In genomic region chr3:132083583-132084372, GRCh38 we compare ENCODE assay signal across 19 cellular contexts. TPM values are rescaled to one million over a fixed set of nuclear protein-coding genes. Genes with fewer than 3 reads are reported as not detected.
A peak's percentile ranks its signal among the peaks of the same experiment; 100 is the strongest.
DNase-seq lines count a peak whose midpoint lies in the region; ATAC-seq, FAIRE-seq and TF ChIP-seq lines count a peak whose summit lies in the region.
"Had no signal": no experiment of that assay in that cellular context is flagged by ENCODE, and none has a peak within 500 bp of the region (broad histone marks: within the 10 kb centered on the region; RNA-seq: fewer than 3 reads in every experiment).

No MANE protein-coding gene starts in this region.

- H3K27me3 ChIP-seq in A673 (replicated peaks; ENCODE audit: insufficient read depth, low read depth, low read length, poor library complexity) (no peaks in the 10 kb centered on the region), astrocyte (ENCODE audit: insufficient read depth, low read length) (no peaks in the 10 kb centered on the region)
- H3K27me3 ChIP-seq: upper lobe of right lung had no signal

- intact Hi-C loops in A673 (cut with micrococcal nuclease; ENCODE audit: unreplicated experiment), result no loop called here

- no peaks in the 10 kb centered on the region for H3K36me3 Mint-ChIP-seq in astrocyte (ENCODE audit: low read depth, unreplicated experiment)
- H3K36me3 Mint-ChIP-seq in T-helper 2 cell treated with Interferon-gamma antibody and Interleukin-4, amounts not matched to agents 5 μg/mL and 100 μg/mL, for 36 hours (ENCODE audit: low read depth), result no peaks in the 10 kb centered on the region
- H3K36me3 Mint-ChIP-seq in effector memory CD8-positive, alpha-beta T cell (ENCODE audit: insufficient read depth), result no peaks in the 10 kb centered on the region

- H3K79me2 ChIP-seq in astrocyte (ENCODE audit: insufficient read depth, low read length), result no peaks in the 10 kb centered on the region

- no TSS peak for BruUV-seq in A673 (replicated peaks; lab: Mats Ljungman, UMichigan)

- H4K20me1 ChIP-seq in astrocyte (ENCODE audit: insufficient read depth, low read length), result no peaks in the 10 kb centered on the region

- ATAC-seq in GM18868 (IDR thresholded peaks at IDR 0.05; ENCODE audit: unreplicated experiment), result no peak
- no peak for ATAC-seq in effector memory CD8-positive, alpha-beta T cell (replicated peaks)
- no peak for ATAC-seq in GM18861 (IDR thresholded peaks at IDR 0.05; ENCODE audit: unreplicated experiment)
- ATAC-seq: upper lobe of right lung had no signal

- H3K9me3 Mint-ChIP-seq in astrocyte (ENCODE audit: unreplicated experiment), result no peaks in the 10 kb centered on the region
- no peaks in the 10 kb centered on the region for H3K9me3 Mint-ChIP-seq in T-helper 2 cell treated with Interferon-gamma antibody and Interleukin-4, amounts not matched to agents 5 μg/mL and 100 μg/mL, for 36 hours
- peaks cover 0 to 6% of the 10 kb centered on the region in 2 donors for H3K9me3 Mint-ChIP-seq in effector memory CD8-positive, alpha-beta T cell

- H3K27me3 Mint-ChIP-seq in astrocyte (ENCODE audit: low read depth, unreplicated experiment), result no peaks in the 10 kb centered on the region
- H3K27me3 Mint-ChIP-seq in T-helper 2 cell treated with Interferon-gamma antibody and Interleukin-4, amounts not matched to agents 5 μg/mL and 100 μg/mL, for 36 hours (ENCODE audit: low read depth), result no peaks in the 10 kb centered on the region
- H3K27me3 Mint-ChIP-seq in effector memory CD8-positive, alpha-beta T cell, result no peaks in the 10 kb centered on the region

- TF ChIP-seq CTCF in A673 (conservative IDR thresholded peaks at IDR 0.05; ENCODE audit: low read depth, low read length) (no peak), astrocyte (IDR thresholded peaks at IDR 0.05; ENCODE audit: insufficient read depth, low read depth, low read length) (no peak), foreskin fibroblast (IDR thresholded peaks at IDR 0.05; ENCODE audit: low read depth, low read length) (no peak)

- H3K27ac ChIP-seq in A673 (ENCODE audit: low read depth, low read length, poor library complexity, severe bottlenecking) (no peak overlapping the region), astrocyte (ENCODE audit: low read depth, low read length) (no peak overlapping the region)
- H3K27ac ChIP-seq: upper lobe of right lung had no signal

- no peak for FAIRE-seq in astrocyte (lab: Jason Lieb, UNC)
- FAIRE-seq: GM12892, H54, keratinocyte, RCC 7860 had no signal

- no peak overlapping the region for H3K4me3 Mint-ChIP-seq in astrocyte (ENCODE audit: unreplicated experiment)
- H3K4me3 Mint-ChIP-seq in T-helper 2 cell treated with Interferon-gamma antibody and Interleukin-4, amounts not matched to agents 5 μg/mL and 100 μg/mL, for 36 hours, result no peak overlapping the region
- H3K4me3 Mint-ChIP-seq in effector memory CD8-positive, alpha-beta T cell, result no peak overlapping the region

- POLR2A ChIA-PET in A673 (lab: Charles Lee; ENCODE audit: low non-redundant PET), result no interaction called here

- no peaks in the 10 kb centered on the region for H3K36me3 ChIP-seq in A673 (ENCODE audit: insufficient read depth, low read length, poor library complexity, severe bottlenecking)
- H3K36me3 ChIP-seq in astrocyte (ENCODE audit: insufficient read depth, low read length), result no peaks in the 10 kb centered on the region
- H3K36me3 ChIP-seq: upper lobe of right lung had no signal

- H3K4me1 ChIP-seq in A673 (ENCODE audit: insufficient read depth, low read length, poor library complexity, severe bottlenecking) (peaks cover 11% of the 10 kb centered on the region), astrocyte (ENCODE audit: insufficient read depth, low read length) (no peaks in the 10 kb centered on the region)
- H3K4me1 ChIP-seq: upper lobe of right lung had no signal

- H3K4me3 ChIP-seq in A673 (ENCODE audit: low read depth, low read length, poor library complexity, severe bottlenecking) (no peak overlapping the region), astrocyte (ENCODE audit: insufficient read depth, low read depth, low read length) (no peak overlapping the region), foreskin fibroblast (ENCODE audit: low read depth in 1 of 2, low read length in 2 of 2) (no peak overlapping the region)
- H3K4me3 ChIP-seq: upper lobe of right lung had no signal

- no peaks in the 10 kb centered on the region for H3K4me1 Mint-ChIP-seq in astrocyte (ENCODE audit: low read depth, unreplicated experiment)
- H3K4me1 Mint-ChIP-seq in T-helper 2 cell treated with Interferon-gamma antibody and Interleukin-4, amounts not matched to agents 5 μg/mL and 100 μg/mL, for 36 hours (ENCODE audit: low read depth), result no peaks in the 10 kb centered on the region
- H3K4me1 Mint-ChIP-seq in effector memory CD8-positive, alpha-beta T cell (ENCODE audit: low read depth in 2 of 2), result no peaks in the 10 kb centered on the region

- no peak overlapping the region for H2AFZ ChIP-seq in astrocyte (ENCODE audit: low read depth, low read length)

- no peak overlapping the region for H3K27ac Mint-ChIP-seq in astrocyte (ENCODE audit: unreplicated experiment)
- H3K27ac Mint-ChIP-seq in T-helper 2 cell treated with Interferon-gamma antibody and Interleukin-4, amounts not matched to agents 5 μg/mL and 100 μg/mL, for 36 hours, result no peak overlapping the region
- no peak overlapping the region for H3K27ac Mint-ChIP-seq in effector memory CD8-positive, alpha-beta T cell

- CTCF ChIA-PET in A673 (lab: Charles Lee), result no interaction called here

- H3K9ac ChIP-seq in astrocyte (ENCODE audit: low read length), result no peak overlapping the region

- no peaks in the 10 kb centered on the region for H3K9me3 ChIP-seq in A673 (ENCODE audit: low read depth, low read length, poor library complexity, severe bottlenecking)
- H3K9me3 ChIP-seq in astrocyte (ENCODE audit: insufficient read depth, low read depth, low read length), result no peaks in the 10 kb centered on the region
- H3K9me3 ChIP-seq: upper lobe of right lung had no signal

- DNase-seq in A673 (ENCODE audit: low spot score), result peak; percentile 95
- DNase-seq in HPDE6-E6E7 (ENCODE audit: extremely low spot score), result peak; percentile 66
- DNase-seq in astrocyte (ENCODE audit: low read depth), result peak; percentile 80
- DNase-seq in foreskin fibroblast, result peak; percentile 75 to 82
- no peak for DNase-seq in T-helper 2 cell treated with Interferon-gamma antibody and Interleukin-4, amounts not matched to agents 5 μg/mL and 100 μg/mL, for 36 hours (ENCODE audit: low spot score)
- DNase-seq in effector memory CD8-positive, alpha-beta T cell, result no peak
- DNase-seq: activated gamma-delta T cell treated with Interleukin-2 at 50 U/mL for 16 hours; DMS153; NCI-H1417 treated with DMSO at 0.1 percent for 48 hours; NCI-H510A treated with DMSO at 0.1 percent for 48 hours; stimulated activated CD4-positive, alpha-beta T cell treated with anti-CD3 and anti-CD28 coated beads, Interleukin-2, amount 100 ng/mL, for 24 hours; upper lobe of right lung had no signal

- H3K4me2 ChIP-seq in astrocyte (ENCODE audit: low read length), result no peak overlapping the region

RNA-seq across cellular contexts. Expression of gene CPNE4, which starts 49.0 kb away (rescaled TPM):
- total RNA-seq in A673 (2021) (2.9 and 5.7 TPM in 2 replicates), astrocyte (0.68 and 1.9 TPM in 2 replicates)
- total RNA-seq: fibroblast of villous mesenchyme had no signal

Comparison
In these comparisons a context has a peak if more than half of its experiments do, and no peak if none do; other contexts are left out.
1. DNase-seq: peak in A673 (single experiment), HPDE6-E6E7 (single experiment), astrocyte (single experiment) and foreskin fibroblast (2 of 2); none in T-helper 2 cell treated with Interferon-gamma antibody and Interleukin-4, amounts not matched to agents 5 μg/mL and 100 μg/mL, for 36 hours (single experiment) and effector memory CD8-positive, alpha-beta T cell (0 of 3).